2 cellular contexts compared by ENCODE assay signal in genomic region chr11:77590194-77590591, GRCh38.
A peak's percentile ranks its signal among the peaks of the same experiment; 100 is the strongest.
TF ChIP-seq lines count a peak whose summit lies in the region.

No MANE protein-coding gene starts in this region.

TF ChIP-seq in SK-N-SH, 30 proteins besides CTCF, POLR2A, EP300 and RAD21:
- TF ChIP-seq MXI1 (IDR thresholded peaks at IDR 0.05; ENCODE audit: low read depth, low read length) (no peak), ZBTB33 (IDR thresholded peaks at IDR 0.05; ENCODE audit: borderline replicate concordance, low read depth) (no peak)
TF ChIP-seq in SK-N-SH: peak in this region for 0.

TF ChIP-seq in H1, 55 proteins besides CTCF, POLR2A, EP300 and RAD21:
- no peak for TF ChIP-seq SIN3A (conservative IDR thresholded peaks at IDR 0.05 in 1 of 2, IDR thresholded peaks at IDR 0.05 in 1 of 2; ENCODE audit: low read depth in 1 of 2, low read length in 2 of 2)
- no peak for TF ChIP-seq BRCA1 (IDR thresholded peaks at IDR 0.05; ENCODE audit: low read depth, low read length)
- no peak for TF ChIP-seq BACH1 (IDR thresholded peaks at IDR 0.05; ENCODE audit: low read length)
- no peak for TF ChIP-seq CHD7 (IDR thresholded peaks at IDR 0.05; ENCODE audit: insufficient replicate concordance, low read length)
- TF ChIP-seq BCL11A (IDR thresholded peaks at IDR 0.05; ENCODE audit: low read depth in 2 of 2, low read length in 2 of 2), result no peak
- TF ChIP-seq ATF2 (IDR thresholded peaks at IDR 0.05; ENCODE audit: low read length), result 0 out of 2 replicates have a peak, but pooled peaks have one; percentile 9
- no peak for TF ChIP-seq MAFK (IDR thresholded peaks at IDR 0.05; ENCODE audit: low read depth, low read length)
- no peak for TF ChIP-seq EGR1 (IDR thresholded peaks at IDR 0.05; ENCODE audit: borderline replicate concordance, low read depth, low read length)
- peak; percentile 18 for TF ChIP-seq KDM4A (IDR thresholded peaks at IDR 0.05; ENCODE audit: low read depth, low read length, severe bottlenecking)
- no peak for TF ChIP-seq SP4 (IDR thresholded peaks at IDR 0.05; ENCODE audit: low read length)
- no peak for TF ChIP-seq SIX5 (IDR thresholded peaks at IDR 0.05; ENCODE audit: low read depth, low read length)
- TF ChIP-seq, protein P1, sequence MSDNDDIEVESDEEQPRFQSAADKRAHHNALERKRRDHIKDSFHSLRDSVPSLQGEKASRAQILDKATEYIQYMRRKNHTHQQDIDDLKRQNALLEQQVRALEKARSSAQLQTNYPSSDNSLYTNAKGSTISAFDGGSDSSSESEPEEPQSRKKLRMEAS (IDR thresholded peaks at IDR 0.05), result no peak; the same call in 1 of the 2 replicates
- TF ChIP-seq SUZ12 (IDR thresholded peaks at IDR 0.05; ENCODE audit: low read length), result no peak
- TF ChIP-seq TBP (IDR thresholded peaks at IDR 0.05; ENCODE audit: low read depth, low read length), result 0 out of 2 replicates have a peak, but pooled peaks have one; percentile 3
- TF ChIP-seq FOSL1 (IDR thresholded peaks at IDR 0.05; ENCODE audit: insufficient read depth, low read depth, low read length), result no peak
- TF ChIP-seq GTF2F1 (IDR thresholded peaks at IDR 0.05; ENCODE audit: borderline replicate concordance, low read depth, low read length), result no peak
- TF ChIP-seq HDAC2 (IDR thresholded peaks at IDR 0.05; ENCODE audit: borderline replicate concordance in 1 of 2, low read depth in 2 of 2, low read length in 2 of 2), result no peak
- no peak for TF ChIP-seq CBX5 (IDR thresholded peaks at IDR 0.05; ENCODE audit: low read depth, low read length)
- no peak for TF ChIP-seq ZNF274 (IDR thresholded peaks at IDR 0.05; ENCODE audit: borderline replicate concordance, extremely low read depth, low read length)
- 0 out of 2 replicates have a peak, but pooled peaks have one; percentile 19 for TF ChIP-seq POLR2AphosphoS5 (IDR thresholded peaks at IDR 0.05; ENCODE audit: low read depth, low read length)
- TF ChIP-seq TAF1 (IDR thresholded peaks at IDR 0.05; ENCODE audit: low read depth, low read length), result no peak
- TF ChIP-seq SRF (IDR thresholded peaks at IDR 0.05; ENCODE audit: low read depth, low read length), result no peak
- TF ChIP-seq YY1 (IDR thresholded peaks at IDR 0.05; ENCODE audit: low read depth, low read length), result no peak
- no peak for TF ChIP-seq RFX5 (IDR thresholded peaks at IDR 0.05; ENCODE audit: borderline replicate concordance, low read depth, low read length)
- TF ChIP-seq JUND (IDR thresholded peaks at IDR 0.05; ENCODE audit: low read length), result no peak
- no peak; the same call in 1 of the 2 replicates for TF ChIP-seq PHF8 (conservative IDR thresholded peaks at IDR 0.05; ENCODE audit: low read depth, low read length)
TF ChIP-seq in H1: peak in this region for 4.
